ENCODE assay signal across 8 cellular contexts in genomic region chr11:59053387-59053786, GRCh38. TPM values are rescaled to one million over a fixed set of nuclear protein-coding genes. Genes with fewer than 3 reads are reported as not detected.
DNase-seq lines count a peak whose midpoint lies in the region; ATAC-seq and TF ChIP-seq lines count a peak whose summit lies in the region.

No MANE protein-coding gene starts in this region.

- dilution Hi-C loops in mammary epithelial cell (cut with HindIII; ENCODE audit: low sequenced_read_pairs): no loop called here

- H3K9me3 ChIP-seq in WERI-Rb-1 (ENCODE audit: severe bottlenecking) (no peaks in the 10 kb centered on the region), mammary epithelial cell (replicated peaks; ENCODE audit: insufficient read depth, low read length) (no peaks in the 10 kb centered on the region), right lobe of liver (no peaks in the 10 kb centered on the region)

- H3K9ac ChIP-seq in mammary epithelial cell (ENCODE audit: insufficient read depth, low read length): no peak overlapping the region

- DNase-seq in AML-193 (lab: John Stamatoyannopoulos, UW) (peak; percentile 9 to 39), HT1080 (ENCODE audit: low read depth) (peak; percentile 27), WERI-Rb-1 (peak; percentile 49), mammary epithelial cell (peak; percentile 25), right lobe of liver (peak; percentile 53 to 68 (median 59))
- peak; percentile 55 to 74 (median 69) for DNase-seq in stimulated activated CD4-positive, alpha-beta T cell treated with anti-CD3 and anti-CD28 coated beads, TNF-alpha, amount 100 ng/mL, for 48 hours (ENCODE audit: low read depth in 3 of 3)

- H3K79me2 ChIP-seq in mammary epithelial cell (ENCODE audit: insufficient read depth, low read length): no peaks in the 10 kb centered on the region

- H3K4me1 ChIP-seq in mammary epithelial cell (ENCODE audit: insufficient read depth, low read length): no peaks in the 10 kb centered on the region
- H3K4me1 ChIP-seq in right lobe of liver: peaks cover 0 to 3% (median 0%) of the 10 kb centered on the region in 4 donors

- in situ Hi-C loops in mammary epithelial cell (cut with MboI; ENCODE audit: low sequenced_read_pairs in 2 of 2): no loop called here

- CTCF ChIA-PET in mammary epithelial cell (lab: Charles Lee; ENCODE audit: low non-redundant PET): no interaction called here

- H4K20me1 ChIP-seq in mammary epithelial cell (ENCODE audit: insufficient read depth, low read length): no peaks in the 10 kb centered on the region

- no TSS peak for BruUV-seq in mammary epithelial cell (replicated peaks; lab: Mats Ljungman, UMichigan)

- H3K27ac ChIP-seq in WERI-Rb-1 (no peak overlapping the region), mammary epithelial cell (ENCODE audit: insufficient read depth, low read depth, low read length) (no peak overlapping the region), right lobe of liver (no peak overlapping the region)

- ATAC-seq in GM18861 (IDR thresholded peaks at IDR 0.05; ENCODE audit: unreplicated experiment): peak; percentile 45
- peak; percentile 37 to 56 (median 41) for ATAC-seq in right lobe of liver
- ATAC-seq in HG02884 (IDR thresholded peaks at IDR 0.05; ENCODE audit: unreplicated experiment): no peak

- 13% methylated on average over 2 of the region's 2 CpGs for WGBS in mammary epithelial cell (ENCODE audit: low coverage, missing lambda C conversion rate)
- WGBS in right lobe of liver (ENCODE audit: insufficient coverage, low coverage, low lambda C conversion rate, missing lambda C conversion rate): 45% methylated on average over 2 of the region's 2 CpGs

- TF ChIP-seq POLR2A in right lobe of liver (IDR thresholded peaks at IDR 0.05): no peak

- H3K36me3 ChIP-seq in WERI-Rb-1 (no peaks in the 10 kb centered on the region), mammary epithelial cell (ENCODE audit: insufficient read depth, low read length) (no peaks in the 10 kb centered on the region), right lobe of liver (no peaks in the 10 kb centered on the region)

- no peak overlapping the region for H2AFZ ChIP-seq in mammary epithelial cell (ENCODE audit: low read depth, low read length)

- intact Hi-C loops in mammary epithelial cell (cut with micrococcal nuclease): loop anchor here (1.0 kb wide), 3 partner anchors 49 to 105 kb away; no protein-coding TSS in a partner anchor
- intact Hi-C loops in right lobe of liver (cut with DNase I): no loop called here

- TF ChIP-seq CTCF in WERI-Rb-1 (IDR thresholded peaks at IDR 0.05; ENCODE audit: low read depth, low read length) (peak; percentile 66), mammary epithelial cell (conservative IDR thresholded peaks at IDR 0.05 in 1 of 2, IDR thresholded peaks at IDR 0.05 in 1 of 2; ENCODE audit: extremely low read depth in 1 of 2, insufficient read depth in 1 of 2, low read depth in 1 of 2, low read length in 2 of 2) (peak; percentile 66 to 73), right lobe of liver (IDR thresholded peaks at IDR 0.05) (peak; percentile 21 to 89 (median 80))

- H3K27me3 ChIP-seq in WERI-Rb-1 (ENCODE audit: insufficient read depth, low read depth, severe bottlenecking) (peaks cover 13% of the 10 kb centered on the region), mammary epithelial cell (ENCODE audit: insufficient read depth, low read length) (peaks cover 4% of the 10 kb centered on the region), right lobe of liver (no peaks in the 10 kb centered on the region)

- no peak overlapping the region for H3K4me2 ChIP-seq in mammary epithelial cell (ENCODE audit: insufficient read depth, low read depth, low read length)

- H3K4me3 ChIP-seq in WERI-Rb-1 (ENCODE audit: low read depth, low read length) (no peak overlapping the region), mammary epithelial cell (replicated peaks in 1 of 3; ENCODE audit: insufficient read depth in 1 of 3, low read depth in 2 of 3, low read length in 3 of 3) (no peak overlapping the region), right lobe of liver (no peak overlapping the region)

RNA-seq across cellular contexts. Expression of gene GLYATL1B, which starts 32.7 kb away (rescaled TPM):
- not detected in 2 replicates for total RNA-seq in HT1080 (2014; rRNA removed; shearing (Covaris generic))
- polyA plus RNA-seq in HT1080 (2015; cell fraction: cytosol; rRNA removed): not detected in 2 replicates
- polyA plus RNA-seq in HT1080 (2015; cell fraction: nucleus; rRNA removed): not detected in 2 replicates
- total RNA-seq in mammary epithelial cell: not detected
- not detected for polyA plus RNA-seq in mammary epithelial cell
- not detected for polyA minus RNA-seq in mammary epithelial cell
- 1 to 10 TPM in 1 of 6 experiments, not detected in 5; 2.6 TPM for total RNA-seq in right lobe of liver

RNA-seq across cellular contexts. Expression of gene FAM111B, which starts 53.6 kb away (rescaled TPM):
- total RNA-seq in HT1080 (2014; rRNA removed; shearing (Covaris generic)): 22.5 and 25.4 TPM in 2 replicates
- 7.0 and 8.6 TPM in 2 replicates for polyA plus RNA-seq in HT1080 (2015; cell fraction: cytosol; rRNA removed)
- 15.8 and 24.3 TPM in 2 replicates for polyA plus RNA-seq in HT1080 (2015; cell fraction: nucleus; rRNA removed)
- total RNA-seq in mammary epithelial cell (10 to 100 TPM in 1 of 2 donors, 1 to 10 TPM in 1; 3.2 to 19.3 TPM), right lobe of liver (1 to 10 TPM in 4 of 6 experiments, under 1 TPM in 2; 0.15 to 9.6 (median 1.1) TPM)
- 14.4 TPM for polyA plus RNA-seq in mammary epithelial cell
- 11.1 TPM for polyA minus RNA-seq in mammary epithelial cell
